ENCODE assay signal across 30 cellular contexts in genomic region chr12:116700066-116700465, GRCh38.
"Had no signal": no experiment of that assay in that cellular context is flagged by ENCODE, and none has a peak within 500 bp of the region (broad histone marks: within the 10 kb centered on the region; RNA-seq: fewer than 3 reads in every experiment).

No MANE protein-coding gene starts in this region.

- H3K36me3 ChIP-seq: adrenal gland, breast epithelium, MG63, SJSA1 had no signal

- H3K9ac ChIP-seq: SK-N-SH had no signal

- H3K9me3 ChIP-seq: adrenal gland, body of pancreas, breast epithelium, MG63, SJSA1, SK-N-SH had no signal

- DNase-seq: activated B cell treated with CpG ODN at 0.5 μM for 24 hours; activated CD4-positive, alpha-beta memory T cell treated with anti-CD3 and anti-CD28 coated beads for 36 hours; activated CD4-positive, alpha-beta T cell treated with anti-CD3 and anti-CD28 coated beads for 4 hours; activated CD4-positive, alpha-beta T cell treated with anti-CD3 and anti-CD28 coated beads, Interleukin-2, amount 50 U/mL, for 1 hour; activated CD4-positive, CD25-positive, alpha-beta regulatory T cell treated with anti-CD3 and anti-CD28 coated beads, Interleukin-2, amount 50 U/mL, for 72 hours; activated CD8-positive, alpha-beta memory T cell treated with anti-CD3 and anti-CD28 coated beads, Interleukin-2, amount 50 U/mL, for 4 hours; activated gamma-delta T cell treated with Interleukin-2 at 50 U/mL for 16 hours; activated naive CD4-positive, alpha-beta T cell treated with anti-CD3 and anti-CD28 coated beads for 36 hours; activated T-cell treated with anti-CD3 and anti-CD28 coated beads for 4 hours; activated T-cell treated with anti-CD3 and anti-CD28 coated beads, Interleukin-2, amount 50 U/mL, for 4 hours; adrenal gland; body of pancreas; cerebellar nuclear complex; Karpas-422; MG63; NCI-H1048; NCI-H1105 treated with DMSO at 0.1 percent for 48 hours; NCI-H1436; NCI-H1694; NCI-H1930; NCI-H2081 treated with DMSO at 0.1 percent for 48 hours; NCI-H226; NCI-H446 treated with DMSO at 0.1 percent for 48 hours; NCI-H524; NCI-H69; RPMI8226; SHP77 treated with DMSO at 0.1 percent for 48 hours; SK-N-SH had no signal

- H3K4me2 ChIP-seq: SK-N-SH had no signal

- H3K27ac ChIP-seq: adrenal gland, SJSA1 had no signal

- H3K4me3 ChIP-seq: adrenal gland, body of pancreas, breast epithelium, MG63, SJSA1 had no signal

- H3K27me3 ChIP-seq: adrenal gland, body of pancreas, breast epithelium, MG63, SJSA1 had no signal

- H3K4me1 ChIP-seq: breast epithelium, SJSA1 had no signal
